12 cellular contexts compared by ENCODE assay signal in genomic region chr16:31365131-31365865, GRCh38. TPM values are rescaled to one million over a fixed set of nuclear protein-coding genes. Genes with fewer than 3 reads are reported as not detected.
A peak's percentile ranks its signal among the peaks of the same experiment; 100 is the strongest.
DNase-seq lines count a peak whose midpoint lies in the region; ATAC-seq and TF ChIP-seq lines count a peak whose summit lies in the region.
"Had no signal": no experiment of that assay in that cellular context is flagged by ENCODE, and none has a peak within 500 bp of the region (broad histone marks: within the 10 kb centered on the region; RNA-seq: fewer than 3 reads in every experiment).

No MANE protein-coding gene starts in this region.

- CTCF ChIA-PET in CD4-positive, alpha-beta T cell (lab: Charles Lee), result no interaction called here

- DNase-seq in NK-92 treated with Interleukin-12 subunit alpha and Interleukin-12 subunit beta, amount 100 ng/mL, for 24 hours (lab: John Stamatoyannopoulos, UW), result peak; percentile 54
- DNase-seq in NK-92 (lab: John Stamatoyannopoulos, UW; ENCODE audit: unreplicated experiment) (no peak), GM20000 (ENCODE audit: low spot score) (peak; percentile 58), MV-4-11 (lab: John Stamatoyannopoulos, UW) (peak; percentile 94), mucosa of descending colon (no peak), NCI-H1694 treated with DMSO at 0.1 percent for 48 hours (lab: John Stamatoyannopoulos, UW) (no peak)
- DNase-seq in CD4-positive, alpha-beta T cell, result no peak
- DNase-seq: DMS53; stimulated activated CD8-positive, alpha-beta memory T cell treated with anti-CD3 and anti-CD28 coated beads, Interleukin-4, amount 100 ng/mL, for 48 hours had no signal

- no peaks in the 10 kb centered on the region for H3K4me1 ChIP-seq in mucosa of descending colon (ENCODE audit: low read depth)

- no peak overlapping the region for H3K27ac Mint-ChIP-seq in CD4-positive, alpha-beta T cell
- H3K27ac Mint-ChIP-seq: nephron had no signal

- intact Hi-C loops in mucosa of descending colon (cut with DNase I, micrococcal nuclease), result no loop called here
- intact Hi-C loops in CD4-positive, alpha-beta T cell (cut with DNase I, micrococcal nuclease), result loop anchor here in 1 of 2 experiments (10.0 kb wide), 1 partner anchor 50 kb away; no protein-coding TSS in a partner anchor

- POLR2A ChIA-PET in CD4-positive, alpha-beta T cell (lab: Charles Lee), result no interaction called here

- H3K36me3 Mint-ChIP-seq in CD4-positive, alpha-beta T cell (ENCODE audit: low read depth), result no peaks in the 10 kb centered on the region

- H3K27ac ChIP-seq in CD4-positive, alpha-beta T cell (ENCODE audit: low read depth, low read length), result no peak overlapping the region
- H3K27ac ChIP-seq: 22Rv1 had no signal

- H3K4me3 Mint-ChIP-seq in CD4-positive, alpha-beta T cell, result no peak overlapping the region
- H3K4me3 Mint-ChIP-seq: nephron had no signal

- peak; percentile 17 for ATAC-seq in mucosa of descending colon
- ATAC-seq in CD4-positive, alpha-beta T cell (ENCODE audit: poor library complexity), result no peak
- ATAC-seq in HG03139 (IDR thresholded peaks at IDR 0.05; ENCODE audit: unreplicated experiment), result no peak

- no peak overlapping the region for H3K4me3 ChIP-seq in mucosa of descending colon

- no peaks in the 10 kb centered on the region for H3K9me3 Mint-ChIP-seq in CD4-positive, alpha-beta T cell

- no peaks in the 10 kb centered on the region for H3K27me3 ChIP-seq in CD4-positive, alpha-beta T cell (ENCODE audit: control insufficient read depth, insufficient read depth, low read length)

- H3K27me3 Mint-ChIP-seq in CD4-positive, alpha-beta T cell, result peaks cover under 1% of the 10 kb centered on the region

- H3K9me3 ChIP-seq in mucosa of descending colon, result no peaks in the 10 kb centered on the region
- no peaks in the 10 kb centered on the region for H3K9me3 ChIP-seq in CD4-positive, alpha-beta T cell (ENCODE audit: control insufficient read depth, low read length)

- TF ChIP-seq CTCF in GM20000 (IDR thresholded peaks at IDR 0.05; ENCODE audit: extremely low read depth, missing control alignments) (no peak), mucosa of descending colon (IDR thresholded peaks at IDR 0.05) (no peak)
- TF ChIP-seq CTCF in CD4-positive, alpha-beta T cell (IDR thresholded peaks at IDR 0.05), result no peak

- no peaks in the 10 kb centered on the region for H3K36me3 ChIP-seq in mucosa of descending colon (ENCODE audit: low read depth)

- peaks cover 6% of the 10 kb centered on the region for H3K4me1 Mint-ChIP-seq in CD4-positive, alpha-beta T cell (ENCODE audit: low read depth)
- H3K4me1 Mint-ChIP-seq: nephron had no signal

RNA-seq across cellular contexts. Expression of gene ITGAX, which starts 10.3 kb away (rescaled TPM):
- total RNA-seq in mucosa of descending colon, result 1 to 10 TPM; 2.9 to 8.6 (median 3.5) TPM
- 1 to 10 TPM; 5.5 to 6.0 TPM for total RNA-seq in CD4-positive, alpha-beta T cell

RNA-seq across cellular contexts. Expression of gene ITGAD, which starts 27.8 kb away (rescaled TPM):
- total RNA-seq in mucosa of descending colon, result under 1 TPM in 1 of 3 donors, not detected in 2; 0.41 TPM
- not detected for total RNA-seq in CD4-positive, alpha-beta T cell

Comparison
In these comparisons a context has a peak if more than half of its experiments do, and no peak if none do; other contexts are left out.
1. DNase-seq: peak in NK-92 treated with Interleukin-12 subunit alpha and Interleukin-12 subunit beta, amount 100 ng/mL, for 24 hours (single experiment), GM20000 (single experiment) and MV-4-11 (single experiment); none in NK-92 (single experiment), mucosa of descending colon (0 of 3), CD4-positive, alpha-beta T cell (0 of 10) and NCI-H1694 treated with DMSO at 0.1 percent for 48 hours (single experiment).